ENCODE assay signal across 15 cellular contexts in the genomic region with DNA sequence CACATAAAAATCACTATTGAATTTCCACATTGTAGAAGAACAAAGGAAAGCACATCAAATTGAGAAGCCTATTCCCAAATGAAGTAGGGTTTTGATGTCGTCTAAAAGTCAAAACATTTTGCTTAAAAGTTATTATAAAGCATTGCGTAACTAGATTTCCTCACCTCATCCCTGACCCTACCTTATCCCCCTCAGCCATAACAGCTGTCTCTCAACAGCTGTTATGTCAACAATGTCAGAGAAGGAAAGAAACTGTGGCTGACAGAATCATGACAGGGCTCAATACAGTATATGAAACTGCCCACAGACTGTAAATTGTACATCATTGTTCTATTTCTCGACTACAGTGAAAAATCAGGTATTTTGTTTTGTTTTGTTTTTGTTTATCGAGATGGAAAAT.
"Had no signal": no experiment of that assay in that cellular context is flagged by ENCODE, and none has a peak within 500 bp of the region (broad histone marks: within the 10 kb centered on the region; RNA-seq: fewer than 3 reads in every experiment).

No MANE protein-coding gene starts in this region.

- H3K4me1 Mint-ChIP-seq: activated B cell treated with CpG ODN at 0.5 μM for 24 hours; activated naive CD4-positive, alpha-beta T cell treated with anti-CD3 and anti-CD28 coated beads, Interleukin-2, amount 10 ng/mL, durations not matched to agents 7 days and 5 days; mesothelial cell of epicardium; naive B cell; stimulated activated effector memory CD8-positive, alpha-beta T cell treated with anti-CD3 and anti-CD28 coated beads, Interleukin-12 subunit alpha, Interleukin-12 subunit beta, amount 100 ng/mL, for 72 hours had no signal

- H3K27ac Mint-ChIP-seq: activated B cell treated with CpG ODN at 0.5 μM for 24 hours; activated naive CD4-positive, alpha-beta T cell treated with anti-CD3 and anti-CD28 coated beads, Interleukin-2, amount 10 ng/mL, durations not matched to agents 7 days and 5 days; activated T-helper 2 cell treated with anti-CD3 and anti-CD28 coated beads, Interferon-gamma antibody, Interleukin-2, Interleukin-4, amounts not matched to agents 10 μg/mL and 5 μg/mL and 100 μg/mL, durations not matched to agents 14 hours and 24 hours and 36 hours; mesothelial cell of epicardium; naive B cell; stimulated activated effector memory CD8-positive, alpha-beta T cell treated with anti-CD3 and anti-CD28 coated beads, Interleukin-12 subunit alpha, Interleukin-12 subunit beta, amount 100 ng/mL, for 72 hours had no signal

- H3K4me3 ChIP-seq: tibial artery, vagina had no signal

- DNase-seq: activated B cell treated with CpG ODN at 0.5 μM for 24 hours; activated CD4-positive, alpha-beta T cell treated with anti-CD3 and anti-CD28 coated beads, Interleukin-2, amount 50 U/mL, for 1 hour; activated naive CD4-positive, alpha-beta T cell treated with anti-CD3 and anti-CD28 coated beads, Interleukin-2, amount 10 ng/mL, durations not matched to agents 7 days and 5 days; central memory CD4-positive, alpha-beta T cell; cortex of kidney; effector memory CD4-positive, alpha-beta T cell; hippocampal formation; naive B cell; retina; tibial artery had no signal

- H3K36me3 ChIP-seq: tibial artery, vagina had no signal

- H3K27me3 ChIP-seq: tibial artery, vagina had no signal

- ATAC-seq: stimulated activated effector memory CD8-positive, alpha-beta T cell treated with anti-CD3 and anti-CD28 coated beads, Interleukin-12 subunit alpha, Interleukin-12 subunit beta, amount 100 ng/mL, for 72 hours had no signal

- H3K36me3 Mint-ChIP-seq: activated naive CD4-positive, alpha-beta T cell treated with anti-CD3 and anti-CD28 coated beads, Interleukin-2, amount 10 ng/mL, durations not matched to agents 7 days and 5 days; mesothelial cell of epicardium; naive B cell; stimulated activated effector memory CD8-positive, alpha-beta T cell treated with anti-CD3 and anti-CD28 coated beads, Interleukin-12 subunit alpha, Interleukin-12 subunit beta, amount 100 ng/mL, for 72 hours had no signal

- FAIRE-seq: TTC549 had no signal

- H3K9me3 ChIP-seq: tibial artery, vagina had no signal

- H3K27ac ChIP-seq: tibial artery, vagina had no signal

- H3K27me3 Mint-ChIP-seq: activated B cell treated with CpG ODN at 0.5 μM for 24 hours; activated naive CD4-positive, alpha-beta T cell treated with anti-CD3 and anti-CD28 coated beads, Interleukin-2, amount 10 ng/mL, durations not matched to agents 7 days and 5 days had no signal

- H3K4me3 Mint-ChIP-seq: activated B cell treated with CpG ODN at 0.5 μM for 24 hours; activated naive CD4-positive, alpha-beta T cell treated with anti-CD3 and anti-CD28 coated beads, Interleukin-2, amount 10 ng/mL, durations not matched to agents 7 days and 5 days; mesothelial cell of epicardium; naive B cell; stimulated activated effector memory CD8-positive, alpha-beta T cell treated with anti-CD3 and anti-CD28 coated beads, Interleukin-12 subunit alpha, Interleukin-12 subunit beta, amount 100 ng/mL, for 72 hours had no signal

- H3K4me1 ChIP-seq: tibial artery, vagina had no signal

- H3K9me3 Mint-ChIP-seq: activated B cell treated with CpG ODN at 0.5 μM for 24 hours; activated naive CD4-positive, alpha-beta T cell treated with anti-CD3 and anti-CD28 coated beads, Interleukin-2, amount 10 ng/mL, durations not matched to agents 7 days and 5 days; activated T-helper 2 cell treated with anti-CD3 and anti-CD28 coated beads, Interferon-gamma antibody, Interleukin-2, Interleukin-4, amounts not matched to agents 10 μg/mL and 5 μg/mL and 100 μg/mL, durations not matched to agents 14 hours and 24 hours and 36 hours; stimulated activated effector memory CD8-positive, alpha-beta T cell treated with anti-CD3 and anti-CD28 coated beads, Interleukin-12 subunit alpha, Interleukin-12 subunit beta, amount 100 ng/mL, for 72 hours had no signal
